In genomic region chr5:151037561-151038291, GRCh38 we compare ENCODE assay signal across 10 cellular contexts. TPM values are rescaled to one million over a fixed set of nuclear protein-coding genes. Genes with fewer than 3 reads are reported as not detected.
DNase-seq lines count a peak whose midpoint lies in the region; ATAC-seq, FAIRE-seq and TF ChIP-seq lines count a peak whose summit lies in the region.
"Had no signal": no experiment of that assay in that cellular context is flagged by ENCODE, and none has a peak within 500 bp of the region (broad histone marks: within the 10 kb centered on the region; RNA-seq: fewer than 3 reads in every experiment).

No MANE protein-coding gene starts in this region.

- WGBS in pancreas, 2 donors = 72 to 74% methylated on average over 10 of the region's 10 CpGs

- H3K27ac Mint-ChIP-seq in T-helper 17 cell = peak overlapping the region; percentile 37
- peak overlapping the region in 1 of 2 donors; percentile 72 for H3K27ac Mint-ChIP-seq in effector memory CD8-positive, alpha-beta T cell

- no peak overlapping the region for H3K4me3 ChIP-seq in AG04450 (ENCODE audit: low read depth, low read length)
- no peak overlapping the region for H3K4me3 ChIP-seq in foreskin fibroblast (ENCODE audit: low read depth in 1 of 2, low read length in 2 of 2)
- no peak overlapping the region for H3K4me3 ChIP-seq in pancreas

- peaks cover 0 to 2% (median 0%) of the 10 kb centered on the region in 3 donors for H3K4me1 ChIP-seq in pancreas

- H3K36me3 Mint-ChIP-seq in T-helper 17 cell (ENCODE audit: low read depth) = peaks cover 19% of the 10 kb centered on the region
- H3K36me3 Mint-ChIP-seq in effector memory CD8-positive, alpha-beta T cell (ENCODE audit: insufficient read depth) = peaks cover 94% of the 10 kb centered on the region

- ATAC-seq in T-helper 17 cell (no peak), pancreas (peak in 3 of 4 donors; percentile 19 to 36 (median 33)), GM19023 (IDR thresholded peaks at IDR 0.05; ENCODE audit: unreplicated experiment) (no peak)
- no peak for ATAC-seq in effector memory CD8-positive, alpha-beta T cell (replicated peaks)

- DNase-seq in AG04450 (ENCODE audit: low read depth, low spot score) = peak; percentile 26
- DNase-seq in T-helper 17 cell = no peak
- peak; percentile 72 to 83 for DNase-seq in foreskin fibroblast
- no peak for DNase-seq in pancreas
- DNase-seq in COLO668 (lab: John Stamatoyannopoulos, UW; ENCODE audit: unreplicated experiment) = no peak
- no peak for DNase-seq in effector memory CD8-positive, alpha-beta T cell
- no peak for DNase-seq in mesenteric fat pad (ENCODE audit: low spot score)
- DNase-seq: kidney glomerular epithelial cell, NCI-H69 had no signal

- H3K27ac ChIP-seq in AG04450 (ENCODE audit: low read depth, low read length) (peak overlapping the region; percentile 67), pancreas (no peak overlapping the region)

- H3K4me1 Mint-ChIP-seq in T-helper 17 cell = peaks cover 7% of the 10 kb centered on the region
- peaks cover under 1 to 3% of the 10 kb centered on the region in 2 donors for H3K4me1 Mint-ChIP-seq in effector memory CD8-positive, alpha-beta T cell (ENCODE audit: low read depth in 2 of 2)

- POLR2A ChIA-PET in AG04450 (lab: Yijun Ruan, JAX) = interaction anchor here (0.6 to 0.7 kb wide), 2 partner anchors 56 to 703 kb away, joined by 3 read pairs; no protein-coding TSS in a partner anchor

- H3K36me3 ChIP-seq in pancreas = peaks cover 14 to 89% (median 43%) of the 10 kb centered on the region in 3 donors

- no peak overlapping the region for H3K4me3 Mint-ChIP-seq in T-helper 17 cell
- H3K4me3 Mint-ChIP-seq in effector memory CD8-positive, alpha-beta T cell = no peak overlapping the region

- intact Hi-C loops in pancreas (cut with DNase I) = no loop called here

- no peak for FAIRE-seq in pancreas (lab: Jason Lieb, UNC)

- no peaks in the 10 kb centered on the region for H3K9me3 ChIP-seq in AG04450 (ENCODE audit: control insufficient read depth, insufficient read depth, low read length)
- no peaks in the 10 kb centered on the region for H3K9me3 ChIP-seq in T-helper 17 cell (ENCODE audit: control insufficient read depth, low read length, poor library complexity, severe bottlenecking)
- H3K9me3 ChIP-seq in pancreas = no peaks in the 10 kb centered on the region

- CTCF ChIA-PET in AG04450 (lab: Charles Lee) = interaction anchor here (0.9 to 8.3 kb wide), 5 partner anchors 10 to 88 kb away, joined by 3 to 71 read pairs (median 27); no protein-coding TSS in a partner anchor

- no peaks in the 10 kb centered on the region for H3K27me3 Mint-ChIP-seq in T-helper 17 cell
- no peaks in the 10 kb centered on the region for H3K27me3 Mint-ChIP-seq in effector memory CD8-positive, alpha-beta T cell

- no peak for TF ChIP-seq CTCF in AG04450 (IDR thresholded peaks at IDR 0.05; ENCODE audit: low read depth, low read length)
- TF ChIP-seq CTCF in foreskin fibroblast (IDR thresholded peaks at IDR 0.05; ENCODE audit: low read depth, low read length) = no peak
- TF ChIP-seq CTCF in pancreas (IDR thresholded peaks at IDR 0.05) = no peak

- no peaks in the 10 kb centered on the region for H3K9me3 Mint-ChIP-seq in effector memory CD8-positive, alpha-beta T cell

- H3K27me3 ChIP-seq in AG04450 (ENCODE audit: control insufficient read depth, insufficient read depth, low read length) = no peaks in the 10 kb centered on the region
- H3K27me3 ChIP-seq in pancreas = no peaks in the 10 kb centered on the region

RNA-seq across cellular contexts. Expression of gene GPX3, which starts 17.3 kb away (rescaled TPM):
- polyA plus RNA-seq in AG04450 (2011; rRNA removed) (3.7 TPM in 2 replicates), pancreas (100 to 1,000 TPM; 271 to 298 TPM)
- 1.6 and 2.8 TPM in 2 replicates for polyA minus RNA-seq in AG04450 (2011; rRNA and poly(A)+ RNA removed)
- total RNA-seq in T-helper 17 cell (under 1 TPM in 1 of 2 donors, not detected in 1; 0.22 TPM), pancreas (100 to 1,000 TPM in 1 of 6 donors, 10 to 100 TPM in 5; 26.3 to 131 (median 46.5) TPM), mesenteric fat pad (4,437 TPM)

RNA-seq across cellular contexts. Expression of gene TNIP1, which starts 43.1 kb away (rescaled TPM):
- polyA plus RNA-seq in AG04450 (2011; rRNA removed) = 42.6 and 49.2 TPM in 2 replicates
- polyA minus RNA-seq in AG04450 (2011; rRNA and poly(A)+ RNA removed) = 67.8 and 79.9 TPM in 2 replicates
- 100 to 1,000 TPM; 227 to 245 TPM for total RNA-seq in T-helper 17 cell
- total RNA-seq in pancreas = 100 to 1,000 TPM in 1 of 6 donors, 10 to 100 TPM in 5; 66.3 to 118 (median 71.0) TPM
- polyA plus RNA-seq in pancreas = 10 to 100 TPM; 36.4 to 54.7 TPM
- total RNA-seq in mesenteric fat pad = 285 TPM

Comparison
In these comparisons a context has a peak if more than half of its experiments do, and no peak if none do; other contexts are left out.
1. DNase-seq: peak in AG04450 (single experiment) and foreskin fibroblast (2 of 2); none in T-helper 17 cell (0 of 3), pancreas (0 of 6), COLO668 (single experiment), effector memory CD8-positive, alpha-beta T cell (0 of 3) and mesenteric fat pad (single experiment).
2. ATAC-seq: peak in pancreas (3 of 4); none in T-helper 17 cell (single experiment), GM19023 (single experiment) and effector memory CD8-positive, alpha-beta T cell (single experiment).
3. RNA of gene GPX3, which starts 17.3 kb away (total RNA-seq): 4,437 TPM in mesenteric fat pad (single experiment); 26.3 to 131 TPM in pancreas and 0.22 TPM in T-helper 17 cell; every median in the first group is over 10 times any median in the second.